8 cellular contexts compared by ENCODE assay signal in the genomic region with DNA sequence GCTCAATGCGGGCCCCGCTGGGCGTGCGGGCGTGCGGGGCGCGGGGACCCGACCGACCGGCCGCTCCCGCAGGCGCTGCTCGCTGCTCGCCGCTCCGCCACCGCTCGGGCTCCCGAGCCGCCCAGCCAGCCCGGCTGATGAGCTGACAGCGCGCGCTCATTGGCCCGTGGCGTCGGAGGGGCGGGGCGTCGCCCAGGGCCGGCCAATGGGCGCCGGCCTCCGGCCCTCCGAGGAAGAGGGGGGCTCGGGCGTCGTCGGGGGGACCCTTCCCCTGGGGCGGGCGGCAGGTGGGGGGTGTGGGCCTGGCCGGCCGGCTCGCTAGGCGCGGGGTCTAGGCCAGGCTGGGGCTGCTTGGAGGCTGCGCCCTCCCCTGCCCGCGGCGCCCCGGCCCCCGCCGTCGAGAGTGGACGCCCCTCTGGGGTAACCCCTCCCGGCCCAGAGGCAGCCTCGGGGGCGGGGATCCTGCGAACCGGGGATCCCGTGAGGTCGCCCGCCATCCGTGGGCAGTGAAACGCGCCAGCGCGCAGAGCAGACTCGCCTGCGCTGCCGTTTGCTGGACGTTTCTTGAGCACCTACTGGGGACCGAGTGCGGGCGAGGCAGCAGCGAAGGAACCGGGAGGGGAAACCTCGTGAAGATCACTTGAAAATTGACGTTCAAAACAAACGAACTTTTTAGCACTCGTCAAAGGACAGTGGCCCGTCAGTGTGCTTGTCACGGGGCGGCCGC. TPM values are rescaled to one million over a fixed set of nuclear protein-coding genes. Genes with fewer than 3 reads are reported as not detected.
DNase-seq lines count a peak whose midpoint lies in the region; ATAC-seq and TF ChIP-seq lines count a peak whose summit lies in the region.

A gene (minus strand): TSS at position 111 of the 727 bp plus-strand sequence. CDS start 111 bp downstream, outside the sequence.

- H3K4me1 ChIP-seq in urinary bladder (ENCODE audit: insufficient read depth) = no peaks in the 10 kb centered on the region

- no peak within 1 kb of the TSS for H3K27ac ChIP-seq in urinary bladder (ENCODE audit: low read depth)

- TF ChIP-seq CTCF in fibroblast of villous mesenchyme (IDR thresholded peaks at IDR 0.05; ENCODE audit: insufficient read depth, low read depth, low read length) (no peak), omental fat pad (IDR thresholded peaks at IDR 0.05) (no peak)

- ATAC-seq in omental fat pad (ENCODE audit: low FRiP score) (peak; percentile 65), GM18502 (IDR thresholded peaks at IDR 0.05; ENCODE audit: poor library complexity, unreplicated experiment) (no peak), GM18868 (IDR thresholded peaks at IDR 0.05; ENCODE audit: unreplicated experiment) (no peak)

- DNase-seq in GDM1 (lab: John Stamatoyannopoulos, UW) (peak; percentile 70), NCI-H226 (peak; percentile 9), activated T-cell treated with anti-CD3 and anti-CD28 coated beads for 4 hours (peak; percentile 17), fibroblast of villous mesenchyme (ENCODE audit: low read depth) (peak; percentile 26), omental fat pad (ENCODE audit: low spot score) (no peak)

- H3K4me3 ChIP-seq in fibroblast of villous mesenchyme (ENCODE audit: low read depth, low read length) (no peak within 1 kb of the TSS), urinary bladder (ENCODE audit: low read depth, low read length) (peak within 1 kb of the TSS; percentile 57)

- WGBS in urinary bladder = 1% methylated on average over 86 of the region's 87 CpGs

- no peaks in the 10 kb centered on the region for H3K36me3 ChIP-seq in urinary bladder (ENCODE audit: insufficient read depth)

RNA-seq across cellular contexts. Expression of the gene that starts here (rescaled TPM):
- total RNA-seq in fibroblast of villous mesenchyme (not detected in 2 replicates), omental fat pad (1 to 10 TPM in 2 of 4 donors, under 1 TPM in 2; 0.28 to 3.7 (median 1.7) TPM), urinary bladder (1.2 TPM)
- polyA plus RNA-seq in urinary bladder = 0.86 TPM

Comparison
In these comparisons a context has a peak if more than half of its experiments do, and no peak if none do; other contexts are left out.
1. Peak in DNase-seq in fibroblast of villous mesenchyme; RNA of the gene not detected or under 1 TPM.